ENCODE assay signal across 15 cellular contexts in the genomic region with DNA sequence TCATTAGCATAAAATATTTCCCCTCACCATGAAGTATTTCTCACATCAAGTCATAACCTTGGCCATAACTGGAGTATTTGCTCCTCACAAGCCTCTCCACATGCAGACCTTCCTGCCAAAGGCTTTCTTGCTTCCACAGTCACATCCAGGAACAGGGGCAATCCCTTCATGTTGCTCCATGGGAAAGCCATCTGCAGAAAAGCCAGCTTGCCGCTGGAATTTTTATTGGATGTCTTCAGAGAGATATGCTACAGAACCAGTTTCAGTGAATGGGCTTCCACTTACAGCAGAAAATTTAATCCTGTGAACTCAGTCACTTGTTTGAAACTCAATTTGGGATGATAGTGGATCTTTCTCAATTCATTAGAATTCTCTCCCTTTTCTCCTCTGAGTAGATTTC.
"Had no signal": no experiment of that assay in that cellular context is flagged by ENCODE, and none has a peak within 500 bp of the region (broad histone marks: within the 10 kb centered on the region; RNA-seq: fewer than 3 reads in every experiment).

No MANE protein-coding gene starts in this region.

- H3K9me3 Mint-ChIP-seq: activated T-helper 1 cell treated with anti-CD3 and anti-CD28 coated beads, Interleukin-12 subunit alpha, Interleukin-12 subunit beta, Interleukin-2, Interleukin-4 antibody, amounts not matched to agents 30 ng/mL and 10 ng/mL and 1 ng/mL, durations not matched to agents 14 hours and 24 hours and 36 hours; natural killer cell; stimulated activated naive CD8-positive, alpha-beta T cell treated with anti-CD3 and anti-CD28 coated beads, Interleukin-15, Interleukin-2, amounts not matched to agents 100 ng/mL and 50 ng/mL, for 24 hours had no signal

- H3K27ac Mint-ChIP-seq: activated T-helper 1 cell treated with anti-CD3 and anti-CD28 coated beads, Interleukin-12 subunit alpha, Interleukin-12 subunit beta, Interleukin-2, Interleukin-4 antibody, amounts not matched to agents 30 ng/mL and 10 ng/mL and 1 ng/mL, durations not matched to agents 14 hours and 24 hours and 36 hours; natural killer cell; stimulated activated naive CD8-positive, alpha-beta T cell treated with anti-CD3 and anti-CD28 coated beads, Interleukin-15, Interleukin-2, amounts not matched to agents 100 ng/mL and 50 ng/mL, for 24 hours had no signal

- H3K36me3 Mint-ChIP-seq: natural killer cell had no signal

- DNase-seq: activated CD4-positive, alpha-beta T cell treated with anti-CD3 and anti-CD28 coated beads for 48 hours; activated naive CD4-positive, alpha-beta T cell treated with Interleukin-2 at 50 U/mL for 16 hours; effector CD4-positive, alpha-beta T cell; lower lobe of right lung; natural killer cell; occipital lobe; psoas muscle; stimulated activated CD4-positive, alpha-beta T cell treated with anti-CD3 and anti-CD28 coated beads, Interleukin-2, amount 100 ng/mL, for 48 hours; stimulated activated CD8-positive, alpha-beta memory T cell treated with anti-CD3 and anti-CD28 coated beads, Interleukin-4, amount 100 ng/mL, for 48 hours; T-helper 1 cell; testis had no signal

- H3K27me3 Mint-ChIP-seq: stimulated activated naive CD8-positive, alpha-beta T cell treated with anti-CD3 and anti-CD28 coated beads, Interleukin-15, Interleukin-2, amounts not matched to agents 100 ng/mL and 50 ng/mL, for 24 hours had no signal

- H3K27ac ChIP-seq: coronary artery, lower lobe of right lung, psoas muscle, testis had no signal

- H3K4me3 Mint-ChIP-seq: activated T-helper 1 cell treated with anti-CD3 and anti-CD28 coated beads, Interleukin-12 subunit alpha, Interleukin-12 subunit beta, Interleukin-2, Interleukin-4 antibody, amounts not matched to agents 30 ng/mL and 10 ng/mL and 1 ng/mL, durations not matched to agents 14 hours and 24 hours and 36 hours; natural killer cell; stimulated activated naive CD8-positive, alpha-beta T cell treated with anti-CD3 and anti-CD28 coated beads, Interleukin-15, Interleukin-2, amounts not matched to agents 100 ng/mL and 50 ng/mL, for 24 hours had no signal

- ATAC-seq: lower lobe of right lung, natural killer cell, psoas muscle, sciatic nerve had no signal

- H3K9me3 ChIP-seq: lower lobe of right lung, psoas muscle, testis had no signal

- H3K27me3 ChIP-seq: testis had no signal

- H3K4me3 ChIP-seq: coronary artery, lower lobe of right lung, psoas muscle, testis had no signal
